Comparison of ENCODE assay signal across 2 cellular contexts in genomic region chr7:127914693-127915092, GRCh38.
TF ChIP-seq lines count a peak whose summit lies in the region.

No MANE protein-coding gene starts in this region.

TF ChIP-seq in A549, 52 proteins besides CTCF, POLR2A, EP300 and RAD21 (continued from another document):
- TF ChIP-seq RARB (CRISPR knock-in tag; IDR thresholded peaks at IDR 0.05) (no peak), KDM1A (IDR thresholded peaks at IDR 0.05; ENCODE audit: low read depth) (peak; percentile 68; the same call in 1 of the 2 replicates), NR3C1 (IDR thresholded peaks at IDR 0.05) (no peak)
- TF ChIP-seq, protein P1, sequence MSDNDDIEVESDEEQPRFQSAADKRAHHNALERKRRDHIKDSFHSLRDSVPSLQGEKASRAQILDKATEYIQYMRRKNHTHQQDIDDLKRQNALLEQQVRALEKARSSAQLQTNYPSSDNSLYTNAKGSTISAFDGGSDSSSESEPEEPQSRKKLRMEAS (IDR thresholded peaks at IDR 0.05): no peak
TF ChIP-seq in A549: peak in this region for 1.

TF ChIP-seq in K562, 482 proteins besides CTCF, POLR2A, EP300 and RAD21:
- no peak for TF ChIP-seq RREB1 (CRISPR knock-in tag; IDR thresholded peaks at IDR 0.05)
- peak; percentile 84 for TF ChIP-seq BCOR (IDR thresholded peaks at IDR 0.05)
- peak; percentile 94 for TF ChIP-seq RBM25 (IDR thresholded peaks at IDR 0.05; ENCODE audit: low read depth, low read length, severe bottlenecking)
- TF ChIP-seq KDM1A (IDR thresholded peaks at IDR 0.05): peak; percentile 12 to 64; a peak in 1 of 4 replicates
- TF ChIP-seq CEBPB (tag; IDR thresholded peaks at IDR 0.05): 0 out of 2 replicates have a peak, but pooled peaks have one; percentile 19
- no peak for TF ChIP-seq MEF2A (IDR thresholded peaks at IDR 0.05; ENCODE audit: control insufficient read depth, low read depth, low read length)
